ENCODE assay signal across 8 cellular contexts in the genomic region with DNA sequence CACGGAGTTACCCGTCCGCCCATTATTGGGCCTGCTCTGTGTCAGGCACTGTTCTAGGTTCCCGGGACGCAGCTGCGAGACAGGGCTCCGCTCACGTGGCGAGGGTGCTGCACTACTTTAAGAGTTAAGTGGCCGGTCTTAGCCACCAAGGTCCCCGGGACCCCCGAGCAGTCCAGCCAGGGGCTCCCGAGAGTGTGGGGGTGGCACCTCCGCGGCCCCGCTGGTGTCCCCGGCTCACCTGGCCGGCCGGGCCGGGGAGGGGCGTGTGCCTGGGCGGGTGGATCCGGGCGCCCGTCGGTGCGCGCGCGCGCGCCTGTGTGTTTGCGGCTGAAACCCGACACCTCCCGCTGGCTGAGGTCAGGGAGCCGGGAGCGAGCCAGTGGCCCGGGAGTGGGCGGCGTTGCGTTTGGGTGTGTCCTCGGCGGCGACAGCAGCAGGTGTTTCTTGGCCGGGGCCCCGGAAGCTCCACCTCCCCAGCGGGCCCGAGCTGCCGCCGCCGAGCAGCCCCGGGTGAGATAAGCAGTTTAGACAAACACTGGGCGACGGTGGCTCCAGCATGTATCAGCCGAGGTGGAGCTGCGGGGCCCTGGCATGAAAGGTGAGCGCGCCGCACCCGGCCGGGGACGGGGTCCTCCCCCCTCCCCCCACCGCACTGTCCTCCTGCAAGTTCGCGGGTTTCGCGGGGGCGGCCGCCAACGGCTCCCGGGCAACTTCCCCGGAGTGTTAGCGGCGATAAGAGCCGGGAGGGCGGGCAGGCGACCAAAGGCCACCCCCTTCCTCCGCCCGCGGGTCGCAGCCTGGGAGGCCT. TPM values are rescaled to one million over a fixed set of nuclear protein-coding genes. Genes with fewer than 3 reads are reported as not detected.
A peak's percentile ranks its signal among the peaks of the same experiment; 100 is the strongest.
DNase-seq lines count a peak whose midpoint lies in the region; ATAC-seq and TF ChIP-seq lines count a peak whose summit lies in the region.

A gene (plus strand): TSS at position 522 of the 808 bp plus-strand sequence. CDS start 70 bp downstream, at position 592.

- H3K4me1 ChIP-seq in CD8-positive, alpha-beta T cell (ENCODE audit: insufficient read depth, low read length): peaks cover 56% of the 10 kb centered on the region
- peaks cover 24% of the 10 kb centered on the region for H3K4me1 ChIP-seq in endodermal cell (ENCODE audit: control insufficient read depth, insufficient read depth, low read length)

- H3K27me3 Mint-ChIP-seq in CD8-positive, alpha-beta T cell (ENCODE audit: low read depth): no peaks in the 10 kb centered on the region
- peaks cover 11% of the 10 kb centered on the region for H3K27me3 Mint-ChIP-seq in activated CD4-positive, alpha-beta memory T cell treated with anti-CD3 and anti-CD28 coated beads, Interleukin-2, amount 10 ng/mL, durations not matched to agents 7 days and 5 days
- H3K27me3 Mint-ChIP-seq in endodermal cell (ENCODE audit: insufficient read depth): peaks cover 2% of the 10 kb centered on the region
- H3K27me3 Mint-ChIP-seq in stimulated activated naive B cell treated with anti-CD40 and anti-IgM and Interleukin-4, amounts not matched to agents 10 μg/mL and 1 μg/mL and 100 μg/mL, for 72 hours: no peaks in the 10 kb centered on the region

- peak within 1 kb of the TSS; percentile 40 for H3K27ac ChIP-seq in CD8-positive, alpha-beta T cell (ENCODE audit: low read depth, low read length)
- peak within 1 kb of the TSS; percentile 24 for H3K27ac ChIP-seq in endodermal cell (ENCODE audit: low read depth, low read length)

- H3K36me3 ChIP-seq in CD8-positive, alpha-beta T cell (ENCODE audit: insufficient read depth, low read length): no peaks in the 10 kb centered on the region
- peaks cover 8% of the 10 kb centered on the region for H3K36me3 ChIP-seq in endodermal cell (ENCODE audit: control insufficient read depth, insufficient read depth, low read length)

- peak within 1 kb of the TSS; percentile 69 for H3K9ac ChIP-seq in endodermal cell (ENCODE audit: extremely low read depth, low read length, poor library complexity, severe bottlenecking)

- peak within 1 kb of the TSS; percentile 69 for H3K4me3 ChIP-seq in CD8-positive, alpha-beta T cell (ENCODE audit: low read depth, low read length)
- H3K4me3 ChIP-seq in endodermal cell (ENCODE audit: low read length): peak within 1 kb of the TSS; percentile 86

- peaks cover 5% of the 10 kb centered on the region for H3K36me3 Mint-ChIP-seq in CD8-positive, alpha-beta T cell
- no peaks in the 10 kb centered on the region for H3K36me3 Mint-ChIP-seq in activated CD4-positive, alpha-beta memory T cell treated with anti-CD3 and anti-CD28 coated beads, Interleukin-2, amount 10 ng/mL, durations not matched to agents 7 days and 5 days (ENCODE audit: low read depth)
- H3K36me3 Mint-ChIP-seq in endodermal cell (ENCODE audit: low read depth): peaks cover 12% of the 10 kb centered on the region
- H3K36me3 Mint-ChIP-seq in stimulated activated naive B cell treated with anti-CD40 and anti-IgM and Interleukin-4, amounts not matched to agents 10 μg/mL and 1 μg/mL and 100 μg/mL, for 72 hours: no peaks in the 10 kb centered on the region

- peak; percentile 18 for ATAC-seq in CD8-positive, alpha-beta T cell
- ATAC-seq in GM19395 (IDR thresholded peaks at IDR 0.05; ENCODE audit: unreplicated experiment): peak; percentile 50
- ATAC-seq in HG03571 (IDR thresholded peaks at IDR 0.05; ENCODE audit: unreplicated experiment): peak; percentile 44
- ATAC-seq in stimulated activated naive B cell treated with anti-CD40 and anti-IgM and Interleukin-4, amounts not matched to agents 10 μg/mL and 1 μg/mL and 100 μg/mL, for 72 hours (replicated peaks): peak; percentile 33 to 36

- peak within 1 kb of the TSS; percentile 81 for H3K4me3 Mint-ChIP-seq in CD8-positive, alpha-beta T cell
- peak within 1 kb of the TSS; percentile 68 for H3K4me3 Mint-ChIP-seq in activated CD4-positive, alpha-beta memory T cell treated with anti-CD3 and anti-CD28 coated beads, Interleukin-2, amount 10 ng/mL, durations not matched to agents 7 days and 5 days
- peak within 1 kb of the TSS; percentile 71 for H3K4me3 Mint-ChIP-seq in endodermal cell
- peak within 1 kb of the TSS; percentile 81 to 85 for H3K4me3 Mint-ChIP-seq in stimulated activated naive B cell treated with anti-CD40 and anti-IgM and Interleukin-4, amounts not matched to agents 10 μg/mL and 1 μg/mL and 100 μg/mL, for 72 hours

- no peaks in the 10 kb centered on the region for H3K9me3 Mint-ChIP-seq in CD8-positive, alpha-beta T cell
- H3K9me3 Mint-ChIP-seq in activated CD4-positive, alpha-beta memory T cell treated with anti-CD3 and anti-CD28 coated beads, Interleukin-2, amount 10 ng/mL, durations not matched to agents 7 days and 5 days: no peaks in the 10 kb centered on the region
- H3K9me3 Mint-ChIP-seq in endodermal cell: no peaks in the 10 kb centered on the region
- no peaks in the 10 kb centered on the region for H3K9me3 Mint-ChIP-seq in stimulated activated naive B cell treated with anti-CD40 and anti-IgM and Interleukin-4, amounts not matched to agents 10 μg/mL and 1 μg/mL and 100 μg/mL, for 72 hours

- no peaks in the 10 kb centered on the region for H3K9me3 ChIP-seq in CD8-positive, alpha-beta T cell (ENCODE audit: low read length)
- no peaks in the 10 kb centered on the region for H3K9me3 ChIP-seq in endodermal cell (ENCODE audit: control insufficient read depth, low read length)

- TF ChIP-seq CTCF in CD8-positive, alpha-beta T cell (IDR thresholded peaks at IDR 0.05): no peak
- no peak for TF ChIP-seq CTCF in endodermal cell (conservative IDR thresholded peaks at IDR 0.05)

- peak; percentile 33 to 79 (median 63) for DNase-seq in CD8-positive, alpha-beta T cell
- DNase-seq in NCI-H69 (lab: John Stamatoyannopoulos, UW): peak; percentile 94
- peak; percentile 77 for DNase-seq in activated CD4-positive, alpha-beta memory T cell treated with anti-CD3 and anti-CD28 coated beads, Interleukin-2, amount 10 ng/mL, durations not matched to agents 7 days and 5 days
- DNase-seq in endodermal cell: peak; percentile 98
- peak; percentile 96 for DNase-seq in mesenteric fat pad (ENCODE audit: low spot score)
- peak; percentile 70 for DNase-seq in stimulated activated naive B cell treated with anti-CD40 and anti-IgM and Interleukin-4, amounts not matched to agents 10 μg/mL and 1 μg/mL and 100 μg/mL, for 72 hours

- peak within 1 kb of the TSS; percentile 85 for H3K27ac Mint-ChIP-seq in CD8-positive, alpha-beta T cell
- peak within 1 kb of the TSS; percentile 40 for H3K27ac Mint-ChIP-seq in activated CD4-positive, alpha-beta memory T cell treated with anti-CD3 and anti-CD28 coated beads, Interleukin-2, amount 10 ng/mL, durations not matched to agents 7 days and 5 days
- peak within 1 kb of the TSS; percentile 77 for H3K27ac Mint-ChIP-seq in endodermal cell
- peak within 1 kb of the TSS; percentile 76 for H3K27ac Mint-ChIP-seq in stimulated activated naive B cell treated with anti-CD40 and anti-IgM and Interleukin-4, amounts not matched to agents 10 μg/mL and 1 μg/mL and 100 μg/mL, for 72 hours

- CTCF ChIA-PET in CD8-positive, alpha-beta T cell (lab: Charles Lee): interaction anchor here (1.0 to 8.5 kb wide), 9 partner anchors 10 to 197 kb away, joined by 3 to 100 read pairs (median 4); no protein-coding TSS in a partner anchor
- CTCF ChIA-PET in activated CD4-positive, alpha-beta memory T cell treated with anti-CD3 and anti-CD28 coated beads, Interleukin-2, amount 10 ng/mL, durations not matched to agents 7 days and 5 days (lab: Charles Lee): interaction anchor here (0.7 to 2.3 kb wide), 5 partner anchors 56 to 197 kb away, joined by 3 to 15 read pairs (median 3); no protein-coding TSS in a partner anchor

- intact Hi-C loops in CD8-positive, alpha-beta T cell (cut with DNase I, micrococcal nuclease): loop anchor here in 1 of 2 experiments (5.0 kb wide), 1 partner anchor 41 kb away; no protein-coding TSS in a partner anchor

- POLR2A ChIA-PET in CD8-positive, alpha-beta T cell (lab: Charles Lee): interaction anchor here (1.8 to 4.9 kb wide), 2 partner anchors 59 to 165 kb away, joined by 11 to 38 read pairs; no protein-coding TSS in a partner anchor
- POLR2A ChIA-PET in activated CD4-positive, alpha-beta memory T cell treated with anti-CD3 and anti-CD28 coated beads, Interleukin-2, amount 10 ng/mL, durations not matched to agents 7 days and 5 days (lab: Charles Lee): interaction anchor here (1.3 to 5.3 kb wide), 3 partner anchors 56 to 192 kb away, joined by 3 to 41 read pairs (median 5); no protein-coding TSS in a partner anchor

- H3K4me1 Mint-ChIP-seq in CD8-positive, alpha-beta T cell (ENCODE audit: low read depth): peaks cover 54% of the 10 kb centered on the region
- peaks cover 46% of the 10 kb centered on the region for H3K4me1 Mint-ChIP-seq in activated CD4-positive, alpha-beta memory T cell treated with anti-CD3 and anti-CD28 coated beads, Interleukin-2, amount 10 ng/mL, durations not matched to agents 7 days and 5 days
- peaks cover 46% of the 10 kb centered on the region for H3K4me1 Mint-ChIP-seq in endodermal cell
- H3K4me1 Mint-ChIP-seq in stimulated activated naive B cell treated with anti-CD40 and anti-IgM and Interleukin-4, amounts not matched to agents 10 μg/mL and 1 μg/mL and 100 μg/mL, for 72 hours: peaks cover 45 to 70% of the 10 kb centered on the region in 2 donors

- WGBS in endodermal cell (ENCODE audit: insufficient coverage in 1 of 2, insufficient read length in 1 of 2), 2 experiments: 0% methylated on average over 44 to 81 of the region's 81 CpGs

- H3K27me3 ChIP-seq in CD8-positive, alpha-beta T cell (ENCODE audit: insufficient read depth, low read length): no peaks in the 10 kb centered on the region
- H3K27me3 ChIP-seq in endodermal cell (ENCODE audit: control insufficient read depth, insufficient read depth, low read length, poor library complexity, severe bottlenecking): no peaks in the 10 kb centered on the region

RNA-seq across cellular contexts. Expression of the gene that starts here (rescaled TPM):
- 10 to 100 TPM; 67.8 to 72.1 TPM for total RNA-seq in CD8-positive, alpha-beta T cell
- 10 to 100 TPM; 18.4 to 19.8 TPM for total RNA-seq in activated CD4-positive, alpha-beta memory T cell treated with anti-CD3 and anti-CD28 coated beads, Interleukin-2, amount 10 ng/mL, durations not matched to agents 7 days and 5 days
- total RNA-seq in endodermal cell: 100 to 1,000 TPM; 108 to 128 TPM
- 55.0 TPM for polyA plus RNA-seq in endodermal cell (2013, experiment 1 of 2)
- polyA plus RNA-seq in endodermal cell (2013, experiment 2 of 2): 54.2 TPM
- total RNA-seq in mesenteric fat pad: 129 TPM

Comparison
In these comparisons a context has a peak if more than half of its experiments do, and no peak if none do; other contexts are left out.
1. Peak in every context shown above with its lines: DNase-seq, ATAC-seq, H3K4me3 ChIP-seq and H3K27ac ChIP-seq.